3 cellular contexts compared by ENCODE assay signal in the genomic region with DNA sequence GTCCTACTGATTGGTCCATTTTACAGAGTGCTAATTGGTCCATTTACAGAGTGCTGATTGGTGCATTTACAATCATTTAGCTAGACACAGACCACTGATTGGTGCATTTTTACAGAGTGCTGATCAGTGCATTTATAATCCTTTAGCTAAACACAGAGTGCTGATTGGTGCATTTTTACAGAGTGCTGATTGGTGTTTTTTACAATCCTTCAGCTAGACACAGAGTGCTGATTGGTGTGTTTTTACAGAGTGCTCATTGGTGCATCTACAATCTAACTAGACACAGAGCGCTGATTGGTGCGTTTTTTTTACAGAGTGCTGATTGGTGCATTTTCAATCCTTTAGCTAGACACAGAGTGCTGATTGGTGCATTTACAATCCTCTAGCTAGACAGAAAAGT. TPM values are rescaled to one million over a fixed set of nuclear protein-coding genes. Genes with fewer than 3 reads are reported as not detected.
"Had no signal": no experiment of that assay in that cellular context is flagged by ENCODE, and none has a peak within 500 bp of the region (broad histone marks: within the 10 kb centered on the region; RNA-seq: fewer than 3 reads in every experiment).

No MANE protein-coding gene starts in this region.

RNA-seq across cellular contexts. Expression of gene CHRM5, which starts 50.4 kb away (rescaled TPM):
- total RNA-seq: activated CD8-positive, alpha-beta memory T cell treated with anti-CD3 and anti-CD28 coated beads for 36 hours; cardiac muscle cell; Right ventricle myocardium inferior had no signal
- polyA plus RNA-seq: cardiac muscle cell had no signal
